In genomic region chr6:107205062-107205461, GRCh38 we compare ENCODE assay signal across 5 cellular contexts.
"Had no signal": no experiment of that assay in that cellular context is flagged by ENCODE, and none has a peak within 500 bp of the region (broad histone marks: within the 10 kb centered on the region; RNA-seq: fewer than 3 reads in every experiment).

No MANE protein-coding gene starts in this region.

- DNase-seq: IMR-90 had no signal

- H3K27ac Mint-ChIP-seq: IgD-negative memory B cell had no signal

- H3K27ac ChIP-seq: HL-60 had no signal

- H3K4me3 ChIP-seq: K562 had no signal

- ATAC-seq: HepG2, K562 had no signal

- H3K27me3 Mint-ChIP-seq: IgD-negative memory B cell had no signal
